In genomic region chr3:60610441-60611112, GRCh38 we compare ENCODE assay signal across 14 cellular contexts.
DNase-seq lines count a peak whose midpoint lies in the region; TF ChIP-seq lines count a peak whose summit lies in the region.
"Had no signal": no experiment of that assay in that cellular context is flagged by ENCODE, and none has a peak within 500 bp of the region (broad histone marks: within the 10 kb centered on the region; RNA-seq: fewer than 3 reads in every experiment).

No MANE protein-coding gene starts in this region.

- 83% methylated on average over 7 of the region's 7 CpGs for WGBS in suprapubic skin

- no peaks in the 10 kb centered on the region for H3K27me3 ChIP-seq in right atrium auricular region
- H3K27me3 ChIP-seq in suprapubic skin, result no peaks in the 10 kb centered on the region
- H3K27me3 ChIP-seq: right lobe of liver had no signal

- TF ChIP-seq CTCF in astrocyte of the spinal cord (IDR thresholded peaks at IDR 0.05; ENCODE audit: low read depth, low read length) (no peak), right atrium auricular region (IDR thresholded peaks at IDR 0.05) (no peak), suprapubic skin (IDR thresholded peaks at IDR 0.05) (no peak)

- H3K4me1 ChIP-seq in right atrium auricular region (no peaks in the 10 kb centered on the region), suprapubic skin (peaks cover 3% of the 10 kb centered on the region)

- DNase-seq in HCEC 1CT (peak; percentile 91), astrocyte of the spinal cord (ENCODE audit: low read depth, low spot score) (peak; percentile 27), right atrium auricular region (ENCODE audit: low spot score) (peak; percentile 87), suprapubic skin (ENCODE audit: low spot score in 2 of 2) (peak; percentile 71 to 84), hippocampal formation (lab: John Stamatoyannopoulos, UW) (no peak), retina (no peak), HK-2 (ENCODE audit: unreplicated experiment) (no peak)
- no peak for DNase-seq in activated CD4-positive, CD25-positive, alpha-beta regulatory T cell (lab: John Stamatoyannopoulos, UW)
- DNase-seq: activated CD4-positive, alpha-beta memory T cell treated with anti-CD3 and anti-CD28 coated beads for 36 hours; DMS79 treated with DMSO at 0.1 percent for 48 hours; erythroblast; NCI-H748 treated with DMSO at 0.1 percent for 48 hours; stimulated activated CD8-positive, alpha-beta memory T cell treated with anti-CD3 and anti-CD28 coated beads, Interleukin-4, amount 100 ng/mL, for 48 hours had no signal

- no peak for TF ChIP-seq POLR2A in suprapubic skin (IDR thresholded peaks at IDR 0.05)

- H3K4me3 ChIP-seq in astrocyte of the spinal cord (ENCODE audit: low read depth, low read length) (no peak overlapping the region), right atrium auricular region (no peak overlapping the region), suprapubic skin (no peak overlapping the region)
- H3K4me3 ChIP-seq: right lobe of liver had no signal

- H3K9me3 ChIP-seq in right atrium auricular region, result no peaks in the 10 kb centered on the region
- no peaks in the 10 kb centered on the region for H3K9me3 ChIP-seq in suprapubic skin
- H3K9me3 ChIP-seq: right lobe of liver had no signal

- no peak overlapping the region for H3K27ac ChIP-seq in right atrium auricular region
- H3K27ac ChIP-seq in suprapubic skin, result no peak overlapping the region
- H3K27ac ChIP-seq: right lobe of liver had no signal

- H3K36me3 ChIP-seq in right atrium auricular region, result no peaks in the 10 kb centered on the region
- no peaks in the 10 kb centered on the region for H3K36me3 ChIP-seq in suprapubic skin
- H3K36me3 ChIP-seq: right lobe of liver had no signal

- in situ Hi-C loops in astrocyte of the spinal cord (cut with HindIII; ENCODE audit: low sequenced_read_pairs), result no loop called here

- no peak for TF ChIP-seq EP300 in suprapubic skin (IDR thresholded peaks at IDR 0.05)

Comparison
In these comparisons a context has a peak if more than half of its experiments do, and no peak if none do; other contexts are left out.
1. DNase-seq: peak in HCEC 1CT (single experiment), astrocyte of the spinal cord (single experiment), right atrium auricular region (single experiment) and suprapubic skin (2 of 2); none in activated CD4-positive, CD25-positive, alpha-beta regulatory T cell (0 of 4), hippocampal formation (0 of 2), retina (single experiment) and HK-2 (single experiment).